ENCODE assay signal across 17 cellular contexts in the genomic region with DNA sequence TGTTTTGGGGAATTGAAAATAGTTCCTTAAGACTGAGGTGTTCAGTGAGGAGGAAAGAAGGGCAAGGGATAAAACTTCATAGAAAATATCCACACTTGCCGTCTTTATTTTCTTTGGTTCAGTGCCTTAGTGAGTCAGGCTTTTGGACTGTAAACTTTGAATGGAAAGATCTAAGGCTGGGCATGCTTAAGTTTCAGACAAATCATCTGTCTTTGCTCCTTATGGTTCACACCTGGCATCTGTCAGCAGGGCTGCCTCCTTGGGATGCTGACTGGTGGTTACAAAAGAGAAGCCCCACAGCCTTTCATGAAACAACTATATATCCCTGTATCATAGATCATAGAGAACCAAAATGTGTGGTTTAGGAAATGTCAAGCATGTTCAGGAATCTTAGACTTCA.
DNase-seq lines count a peak whose midpoint lies in the region; ATAC-seq and TF ChIP-seq lines count a peak whose summit lies in the region.
"Had no signal": no experiment of that assay in that cellular context is flagged by ENCODE, and none has a peak within 500 bp of the region (broad histone marks: within the 10 kb centered on the region; RNA-seq: fewer than 3 reads in every experiment).

No MANE protein-coding gene starts in this region.

- H3K36me3 ChIP-seq in SK-N-SH (replicated peaks in 1 of 2; ENCODE audit: control insufficient read depth in 1 of 2, insufficient read depth in 2 of 2, low read length in 1 of 2) = no peaks in the 10 kb centered on the region
- H3K36me3 ChIP-seq: heart left ventricle, prostate gland had no signal

- H3K4me1 ChIP-seq in SK-N-SH (ENCODE audit: control insufficient read depth in 1 of 2, insufficient read depth in 2 of 2, low read depth in 1 of 2, low read length in 1 of 2) = no peaks in the 10 kb centered on the region
- H3K4me1 ChIP-seq: prostate gland had no signal

- ATAC-seq in HG03025 (IDR thresholded peaks at IDR 0.05; ENCODE audit: low FRiP score, unreplicated experiment) (no peak), HG02588 (IDR thresholded peaks at IDR 0.05; ENCODE audit: unreplicated experiment) (no peak), HG02840 (IDR thresholded peaks at IDR 0.05; ENCODE audit: low FRiP score, unreplicated experiment) (no peak)
- ATAC-seq: activated T-cell treated with anti-CD3 and anti-CD28 coated beads, Interleukin-2, amount 50 U/mL, for 4 hours; left colon had no signal

- DNase-seq in EH (ENCODE audit: low read depth) (peak; percentile 77), SK-N-SH (no peak), epithelial cell of proximal tubule (ENCODE audit: low read depth) (peak; percentile 83), non-pigmented ciliary epithelial cell (ENCODE audit: low read depth) (peak; percentile 79), mesothelial cell of epicardium (ENCODE audit: low spot score in 2 of 2, unreplicated experiment in 2 of 2) (no peak)
- DNase-seq: activated CD4-positive, alpha-beta T cell treated with anti-CD3 and anti-CD28 coated beads, Interleukin-2, amount 10 ng/mL, durations not matched to agents 24 days and 14 days; activated naive CD8-positive, alpha-beta T cell treated with anti-CD3 and anti-CD28 coated beads, Interleukin-2, amount 10 ng/mL, durations not matched to agents 7 days and 5 days; activated T-cell treated with anti-CD3 and anti-CD28 coated beads, Interleukin-2, amount 50 U/mL, for 4 hours; heart left ventricle; left colon; NCI-H2081; SHP77; T-helper 9 cell had no signal

- no peaks in the 10 kb centered on the region for H3K9me3 ChIP-seq in SK-N-SH
- H3K9me3 ChIP-seq: prostate gland had no signal

- no peaks in the 10 kb centered on the region for H3K79me2 ChIP-seq in SK-N-SH (ENCODE audit: insufficient read depth)

- H3K27me3 ChIP-seq in SK-N-SH (ENCODE audit: insufficient read depth) = no peaks in the 10 kb centered on the region
- H3K27me3 ChIP-seq: heart left ventricle had no signal

- H3K4me3 ChIP-seq in SK-N-SH (ENCODE audit: low read depth in 2 of 2, low read length in 1 of 2) (no peak overlapping the region), epithelial cell of proximal tubule (ENCODE audit: low read depth, low read length) (no peak overlapping the region)
- H3K4me3 ChIP-seq: heart left ventricle, prostate gland had no signal

- POLR2A ChIA-PET in SK-N-SH (lab: Yijun Ruan, JAX) = no interaction called here

- H3K27ac ChIP-seq in SK-N-SH (ENCODE audit: low read depth in 2 of 2, low read length in 1 of 2) = no peak overlapping the region
- H3K27ac ChIP-seq: heart left ventricle, prostate gland had no signal

- H4K20me1 ChIP-seq in SK-N-SH (ENCODE audit: insufficient read depth) = no peaks in the 10 kb centered on the region

- no peak overlapping the region for H3K4me3 Mint-ChIP-seq in mesothelial cell of epicardium
- H3K4me3 Mint-ChIP-seq: activated CD4-positive, alpha-beta T cell treated with anti-CD3 and anti-CD28 coated beads, Interleukin-2, amount 10 ng/mL, durations not matched to agents 24 days and 14 days; activated naive CD8-positive, alpha-beta T cell treated with anti-CD3 and anti-CD28 coated beads, Interleukin-2, amount 10 ng/mL, durations not matched to agents 7 days and 5 days; activated T-cell treated with anti-CD3 and anti-CD28 coated beads, Interleukin-2, amount 50 U/mL, for 4 hours had no signal

- no peaks in the 10 kb centered on the region for H3F3A ChIP-seq in SK-N-SH (replicated peaks; ENCODE audit: insufficient read depth)

- no peak for TF ChIP-seq RAD21 in SK-N-SH (IDR thresholded peaks at IDR 0.05; ENCODE audit: low read length)

- no peaks in the 10 kb centered on the region for H3K27me3 Mint-ChIP-seq in mesothelial cell of epicardium (ENCODE audit: low read depth)
- H3K27me3 Mint-ChIP-seq: activated CD4-positive, alpha-beta T cell treated with anti-CD3 and anti-CD28 coated beads, Interleukin-2, amount 10 ng/mL, durations not matched to agents 24 days and 14 days; activated naive CD8-positive, alpha-beta T cell treated with anti-CD3 and anti-CD28 coated beads, Interleukin-2, amount 10 ng/mL, durations not matched to agents 7 days and 5 days had no signal

- H3K9ac ChIP-seq in SK-N-SH = no peak overlapping the region

- no peak overlapping the region for H3K4me2 ChIP-seq in SK-N-SH

- H3K9me3 Mint-ChIP-seq in mesothelial cell of epicardium = peaks cover 6% of the 10 kb centered on the region
- H3K9me3 Mint-ChIP-seq: activated CD4-positive, alpha-beta T cell treated with anti-CD3 and anti-CD28 coated beads, Interleukin-2, amount 10 ng/mL, durations not matched to agents 24 days and 14 days; activated naive CD8-positive, alpha-beta T cell treated with anti-CD3 and anti-CD28 coated beads, Interleukin-2, amount 10 ng/mL, durations not matched to agents 7 days and 5 days had no signal

- H3K27ac Mint-ChIP-seq in mesothelial cell of epicardium = no peak overlapping the region
- H3K27ac Mint-ChIP-seq: activated CD4-positive, alpha-beta T cell treated with anti-CD3 and anti-CD28 coated beads, Interleukin-2, amount 10 ng/mL, durations not matched to agents 24 days and 14 days; activated naive CD8-positive, alpha-beta T cell treated with anti-CD3 and anti-CD28 coated beads, Interleukin-2, amount 10 ng/mL, durations not matched to agents 7 days and 5 days had no signal

- CTCF ChIA-PET in SK-N-SH (lab: Yijun Ruan, JAX) = no interaction called here

- TF ChIP-seq EP300 in SK-N-SH (IDR thresholded peaks at IDR 0.05; ENCODE audit: borderline replicate concordance in 1 of 2, low read depth in 1 of 2, low read length in 1 of 2) = no peak

- TF ChIP-seq CTCF in SK-N-SH (IDR thresholded peaks at IDR 0.05) (no peak), epithelial cell of proximal tubule (conservative IDR thresholded peaks at IDR 0.05; ENCODE audit: low read depth, low read length) (no peak), mesothelial cell of epicardium (IDR thresholded peaks at IDR 0.05; ENCODE audit: unreplicated experiment) (no peak)

- no peak overlapping the region for H2AFZ ChIP-seq in SK-N-SH (ENCODE audit: low read depth)

- H3K36me3 Mint-ChIP-seq in mesothelial cell of epicardium = peaks cover 9% of the 10 kb centered on the region
- H3K36me3 Mint-ChIP-seq: activated naive CD8-positive, alpha-beta T cell treated with anti-CD3 and anti-CD28 coated beads, Interleukin-2, amount 10 ng/mL, durations not matched to agents 7 days and 5 days had no signal

- peaks cover 10% of the 10 kb centered on the region for H3K4me1 Mint-ChIP-seq in mesothelial cell of epicardium
- H3K4me1 Mint-ChIP-seq: activated CD4-positive, alpha-beta T cell treated with anti-CD3 and anti-CD28 coated beads, Interleukin-2, amount 10 ng/mL, durations not matched to agents 24 days and 14 days; activated naive CD8-positive, alpha-beta T cell treated with anti-CD3 and anti-CD28 coated beads, Interleukin-2, amount 10 ng/mL, durations not matched to agents 7 days and 5 days had no signal

- WGBS in SK-N-SH (ENCODE audit: low lambda C conversion rate) = 44% methylated on average over 1 of the region's 1 CpG

- no peaks in the 10 kb centered on the region for H3K9me2 ChIP-seq in SK-N-SH

TF ChIP-seq in SK-N-SH, 30 proteins besides CTCF, POLR2A, EP300 and RAD21:
- TF ChIP-seq, protein P1, sequence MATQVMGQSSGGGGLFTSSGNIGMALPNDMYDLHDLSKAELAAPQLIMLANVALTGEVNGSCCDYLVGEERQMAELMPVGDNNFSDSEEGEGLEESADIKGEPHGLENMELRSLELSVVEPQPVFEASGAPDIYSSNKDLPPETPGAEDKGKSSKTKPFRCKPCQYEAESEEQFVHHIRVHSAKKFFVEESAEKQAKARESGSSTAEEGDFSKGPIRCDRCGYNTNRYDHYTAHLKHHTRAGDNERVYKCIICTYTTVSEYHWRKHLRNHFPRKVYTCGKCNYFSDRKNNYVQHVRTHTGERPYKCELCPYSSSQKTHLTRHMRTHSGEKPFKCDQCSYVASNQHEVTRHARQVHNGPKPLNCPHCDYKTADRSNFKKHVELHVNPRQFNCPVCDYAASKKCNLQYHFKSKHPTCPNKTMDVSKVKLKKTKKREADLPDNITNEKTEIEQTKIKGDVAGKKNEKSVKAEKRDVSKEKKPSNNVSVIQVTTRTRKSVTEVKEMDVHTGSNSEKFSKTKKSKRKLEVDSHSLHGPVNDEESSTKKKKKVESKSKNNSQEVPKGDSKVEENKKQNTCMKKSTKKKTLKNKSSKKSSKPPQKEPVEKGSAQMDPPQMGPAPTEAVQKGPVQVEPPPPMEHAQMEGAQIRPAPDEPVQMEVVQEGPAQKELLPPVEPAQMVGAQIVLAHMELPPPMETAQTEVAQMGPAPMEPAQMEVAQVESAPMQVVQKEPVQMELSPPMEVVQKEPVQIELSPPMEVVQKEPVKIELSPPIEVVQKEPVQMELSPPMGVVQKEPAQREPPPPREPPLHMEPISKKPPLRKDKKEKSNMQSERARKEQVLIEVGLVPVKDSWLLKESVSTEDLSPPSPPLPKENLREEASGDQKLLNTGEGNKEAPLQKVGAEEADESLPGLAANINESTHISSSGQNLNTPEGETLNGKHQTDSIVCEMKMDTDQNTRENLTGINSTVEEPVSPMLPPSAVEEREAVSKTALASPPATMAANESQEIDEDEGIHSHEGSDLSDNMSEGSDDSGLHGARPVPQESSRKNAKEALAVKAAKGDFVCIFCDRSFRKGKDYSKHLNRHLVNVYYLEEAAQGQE (IDR thresholded peaks at IDR 0.05; ENCODE audit: low read depth, low read length) = no peak
- TF ChIP-seq NRF1 (IDR thresholded peaks at IDR 0.05; ENCODE audit: low read depth, low read length) (no peak), CHD2 (IDR thresholded peaks at IDR 0.05; ENCODE audit: low read length, partially characterized antibody) (no peak), TCF12 (IDR thresholded peaks at IDR 0.05) (peak; percentile 55; the same call in 1 of the 2 replicates)
- TF ChIP-seq, protein P2, sequence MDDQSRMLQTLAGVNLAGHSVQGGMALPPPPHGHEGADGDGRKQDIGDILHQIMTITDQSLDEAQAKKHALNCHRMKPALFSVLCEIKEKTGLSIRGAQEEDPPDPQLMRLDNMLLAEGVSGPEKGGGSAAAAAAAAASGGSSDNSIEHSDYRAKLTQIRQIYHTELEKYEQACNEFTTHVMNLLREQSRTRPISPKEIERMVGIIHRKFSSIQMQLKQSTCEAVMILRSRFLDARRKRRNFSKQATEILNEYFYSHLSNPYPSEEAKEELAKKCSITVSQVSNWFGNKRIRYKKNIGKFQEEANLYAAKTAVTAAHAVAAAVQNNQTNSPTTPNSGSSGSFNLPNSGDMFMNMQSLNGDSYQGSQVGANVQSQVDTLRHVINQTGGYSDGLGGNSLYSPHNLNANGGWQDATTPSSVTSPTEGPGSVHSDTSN (IDR thresholded peaks at IDR 0.05) = peak; percentile 58
- TF ChIP-seq, protein P3, sequence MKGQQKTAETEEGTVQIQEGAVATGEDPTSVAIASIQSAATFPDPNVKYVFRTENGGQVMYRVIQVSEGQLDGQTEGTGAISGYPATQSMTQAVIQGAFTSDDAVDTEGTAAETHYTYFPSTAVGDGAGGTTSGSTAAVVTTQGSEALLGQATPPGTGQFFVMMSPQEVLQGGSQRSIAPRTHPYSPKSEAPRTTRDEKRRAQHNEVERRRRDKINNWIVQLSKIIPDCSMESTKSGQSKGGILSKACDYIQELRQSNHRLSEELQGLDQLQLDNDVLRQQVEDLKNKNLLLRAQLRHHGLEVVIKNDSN (IDR thresholded peaks at IDR 0.05; ENCODE audit: borderline replicate concordance, low read depth) = no peak
TF ChIP-seq in SK-N-SH: peak in this region for 2.

Comparison
In these comparisons a context has a peak if more than half of its experiments do, and no peak if none do; other contexts are left out.
1. DNase-seq: peak in EH (single experiment), epithelial cell of proximal tubule (single experiment) and non-pigmented ciliary epithelial cell (single experiment); none in SK-N-SH (single experiment) and mesothelial cell of epicardium (0 of 2).